In genomic region chr19:43599635-43600295, GRCh38 we compare ENCODE assay signal across 25 cellular contexts. TPM values are rescaled to one million over a fixed set of nuclear protein-coding genes. Genes with fewer than 3 reads are reported as not detected.
DNase-seq lines count a peak whose midpoint lies in the region; ATAC-seq and TF ChIP-seq lines count a peak whose summit lies in the region.
"Had no signal": no experiment of that assay in that cellular context is flagged by ENCODE, and none has a peak within 500 bp of the region (broad histone marks: within the 10 kb centered on the region; RNA-seq: fewer than 3 reads in every experiment).

No MANE protein-coding gene starts in this region.

- H3K36me3 ChIP-seq in HEK293 (ENCODE audit: control insufficient read depth in 2 of 2, insufficient read depth in 1 of 2, low read length in 2 of 2) (peaks cover 49 to 57% of the 10 kb centered on the region in 2 experiments), esophagus squamous epithelium (peaks cover 0 to 52% (median 9%) of the 10 kb centered on the region in 3 donors)
- H3K36me3 ChIP-seq: neural progenitor cell had no signal

- no peak for TF ChIP-seq POLR2A in esophagus squamous epithelium (IDR thresholded peaks at IDR 0.05)

- POLR2A ChIA-PET in activated CD8-positive, alpha-beta T cell treated with anti-CD3 and anti-CD28 coated beads for 36 hours (lab: Charles Lee): interaction anchor here (0.9 to 1.5 kb wide), 4 partner anchors 13 to 25 kb away, joined by 3 to 4 read pairs (median 3); partner anchors contain the start of genes PINLYP, SRRM5 and XRCC1
- POLR2A ChIA-PET in activated CD8-positive, alpha-beta T cell treated with anti-CD3 and anti-CD28 coated beads, Interleukin-2, amount 10 ng/mL, durations not matched to agents 7 days and 5 days (lab: Charles Lee): interaction anchor here (0.9 kb wide), 1 partner anchor 25 kb away, joined by 4 read pairs; the partner anchor contains the start of gene XRCC1
- POLR2A ChIA-PET in HEK293 (lab: Yijun Ruan, JAX): interaction anchor here (1.1 to 1.9 kb wide), 2 partner anchors 16 to 27 kb away, joined by 3 to 6 read pairs; no protein-coding TSS in a partner anchor

- no peak overlapping the region for H3K4me3 ChIP-seq in HEK293 (ENCODE audit: low read depth, low read length)
- no peak overlapping the region for H3K4me3 ChIP-seq in esophagus squamous epithelium
- H3K4me3 ChIP-seq: K562, mucosa of descending colon, neural progenitor cell, testis had no signal

- no peak overlapping the region for H3K27ac ChIP-seq in HEK293 (ENCODE audit: extremely low read depth, low read depth, low read length)
- no peak overlapping the region for H3K27ac ChIP-seq in esophagus squamous epithelium
- H3K27ac ChIP-seq: 22Rv1, neural progenitor cell, testis had no signal

- H3K27me3 Mint-ChIP-seq in activated CD8-positive, alpha-beta T cell treated with anti-CD3 and anti-CD28 coated beads for 36 hours: no peaks in the 10 kb centered on the region
- no peaks in the 10 kb centered on the region for H3K27me3 Mint-ChIP-seq in activated CD8-positive, alpha-beta T cell treated with anti-CD3 and anti-CD28 coated beads, Interleukin-2, amount 10 ng/mL, durations not matched to agents 7 days and 5 days (ENCODE audit: low read depth)
- peaks cover 9% of the 10 kb centered on the region for H3K27me3 Mint-ChIP-seq in brain
- no peaks in the 10 kb centered on the region for H3K27me3 Mint-ChIP-seq in osteocyte (ENCODE audit: unreplicated experiment)
- no peaks in the 10 kb centered on the region for H3K27me3 Mint-ChIP-seq in nephron progenitor cell (ENCODE audit: low read depth, poor library complexity)
- H3K27me3 Mint-ChIP-seq: B cell, progenitor cell of endocrine pancreas had no signal

- no peak for ATAC-seq in activated CD8-positive, alpha-beta T cell treated with anti-CD3 and anti-CD28 coated beads for 36 hours
- no peak for ATAC-seq in activated CD8-positive, alpha-beta T cell treated with anti-CD3 and anti-CD28 coated beads, Interleukin-2, amount 10 ng/mL, durations not matched to agents 7 days and 5 days
- ATAC-seq: esophagus mucosa, K562, mucosa of descending colon had no signal

- DNase-seq in activated CD8-positive, alpha-beta T cell treated with anti-CD3 and anti-CD28 coated beads for 36 hours: no peak
- DNase-seq in activated CD8-positive, alpha-beta T cell treated with anti-CD3 and anti-CD28 coated beads, Interleukin-2, amount 10 ng/mL, durations not matched to agents 7 days and 5 days: no peak
- DNase-seq in osteocyte (ENCODE audit: extremely low spot score, unreplicated experiment) (no peak), esophagus squamous epithelium (lab: John Stamatoyannopoulos, UW) (no peak), nephron progenitor cell (no peak)
- DNase-seq in activated CD8-positive, alpha-beta memory T cell treated with anti-CD3 and anti-CD28 coated beads for 24 hours: no peak
- DNase-seq: activated CD4-positive, alpha-beta T cell treated with anti-CD3 and anti-CD28 coated beads, Interleukin-2, amount 50 U/mL, for 4 hours; effector memory CD4-positive, alpha-beta T cell; hypothalamus; mucosa of descending colon; NCI-H146; NCI-H524 treated with DMSO at 0.1 percent for 48 hours; RPMI8226; SK-N-SH; testis had no signal

- intact Hi-C loops in activated CD8-positive, alpha-beta T cell treated with anti-CD3 and anti-CD28 coated beads for 36 hours (cut with micrococcal nuclease): loop anchor here (5.0 to 10.0 kb wide), 3 partner anchors 37 to 152 kb away; partner anchors contain the start of gene ZNF575
- intact Hi-C loops in esophagus squamous epithelium (cut with DNase I): loop anchor here (10.0 kb wide), 2 partner anchors 55 to 65 kb away; partner anchors contain the start of gene ZNF575

- no peaks in the 10 kb centered on the region for H3K27me3 ChIP-seq in esophagus squamous epithelium
- H3K27me3 ChIP-seq: neural progenitor cell, testis had no signal

- no peak overlapping the region for H3K4me3 Mint-ChIP-seq in activated CD8-positive, alpha-beta T cell treated with anti-CD3 and anti-CD28 coated beads for 36 hours
- H3K4me3 Mint-ChIP-seq in activated CD8-positive, alpha-beta T cell treated with anti-CD3 and anti-CD28 coated beads, Interleukin-2, amount 10 ng/mL, durations not matched to agents 7 days and 5 days: no peak overlapping the region
- H3K4me3 Mint-ChIP-seq in brain (peak overlapping the region in 1 of 5 experiments; percentile 53), osteocyte (ENCODE audit: unreplicated experiment) (no peak overlapping the region), nephron progenitor cell (no peak overlapping the region)
- H3K4me3 Mint-ChIP-seq: B cell, neural progenitor cell had no signal

- no peak for TF ChIP-seq CTCF in activated CD8-positive, alpha-beta T cell treated with anti-CD3 and anti-CD28 coated beads for 36 hours (IDR thresholded peaks at IDR 0.05)
- TF ChIP-seq CTCF in HEK293 (tag by site-specific recombination; IDR thresholded peaks at IDR 0.05) (peak; percentile 44), brain (conservative IDR thresholded peaks at IDR 0.05) (peak in 1 of 2 experiments; percentile 12), osteocyte (IDR thresholded peaks at IDR 0.05) (peak; percentile 5), esophagus squamous epithelium (IDR thresholded peaks at IDR 0.05) (no peak), nephron progenitor cell (IDR thresholded peaks at IDR 0.05) (no peak)

- H3K4me1 Mint-ChIP-seq in activated CD8-positive, alpha-beta T cell treated with anti-CD3 and anti-CD28 coated beads for 36 hours (ENCODE audit: low read depth): peaks cover 18% of the 10 kb centered on the region
- peaks cover 33% of the 10 kb centered on the region for H3K4me1 Mint-ChIP-seq in activated CD8-positive, alpha-beta T cell treated with anti-CD3 and anti-CD28 coated beads, Interleukin-2, amount 10 ng/mL, durations not matched to agents 7 days and 5 days (ENCODE audit: low read depth)
- H3K4me1 Mint-ChIP-seq in brain (peaks cover 29% of the 10 kb centered on the region), osteocyte (ENCODE audit: unreplicated experiment) (peaks cover 19% of the 10 kb centered on the region), nephron progenitor cell (peaks cover 25% of the 10 kb centered on the region)

- CTCF ChIA-PET in activated CD8-positive, alpha-beta T cell treated with anti-CD3 and anti-CD28 coated beads for 36 hours (lab: Charles Lee): interaction anchor here (1.9 kb wide), 1 partner anchor 44 kb away, joined by 9 read pairs; no protein-coding TSS in a partner anchor
- CTCF ChIA-PET in activated CD8-positive, alpha-beta T cell treated with anti-CD3 and anti-CD28 coated beads, Interleukin-2, amount 10 ng/mL, durations not matched to agents 7 days and 5 days (lab: Charles Lee): interaction anchor here (1.5 kb wide), 1 partner anchor 45 kb away, joined by 10 read pairs; no protein-coding TSS in a partner anchor
- CTCF ChIA-PET in HEK293 (lab: Yijun Ruan, JAX): interaction anchor here (0.7 to 1.4 kb wide), 5 partner anchors 45 to 167 kb away, joined by 3 to 9 read pairs (median 4); no protein-coding TSS in a partner anchor

- no peaks in the 10 kb centered on the region for H3K9me3 Mint-ChIP-seq in activated CD8-positive, alpha-beta T cell treated with anti-CD3 and anti-CD28 coated beads for 36 hours
- H3K9me3 Mint-ChIP-seq in activated CD8-positive, alpha-beta T cell treated with anti-CD3 and anti-CD28 coated beads, Interleukin-2, amount 10 ng/mL, durations not matched to agents 7 days and 5 days (ENCODE audit: insufficient read depth): no peaks in the 10 kb centered on the region
- H3K9me3 Mint-ChIP-seq in brain (peaks cover 0 to 4% (median 1%) of the 10 kb centered on the region in 5 experiments), osteocyte (ENCODE audit: unreplicated experiment) (no peaks in the 10 kb centered on the region), nephron progenitor cell (no peaks in the 10 kb centered on the region)
- H3K9me3 Mint-ChIP-seq: neural progenitor cell had no signal

- peak overlapping the region; percentile 42 for H3K27ac Mint-ChIP-seq in activated CD8-positive, alpha-beta T cell treated with anti-CD3 and anti-CD28 coated beads for 36 hours
- H3K27ac Mint-ChIP-seq in activated CD8-positive, alpha-beta T cell treated with anti-CD3 and anti-CD28 coated beads, Interleukin-2, amount 10 ng/mL, durations not matched to agents 7 days and 5 days: no peak overlapping the region
- H3K27ac Mint-ChIP-seq in brain (peak overlapping the region; percentile 27 to 69 (median 35)), osteocyte (ENCODE audit: unreplicated experiment) (no peak overlapping the region), nephron progenitor cell (no peak overlapping the region)
- H3K27ac Mint-ChIP-seq: B cell, neural progenitor cell had no signal

- 66 to 72% methylated on average over 4 of the region's 4 CpGs for WGBS in esophagus squamous epithelium, 2 donors

- H3K36me3 Mint-ChIP-seq in activated CD8-positive, alpha-beta T cell treated with anti-CD3 and anti-CD28 coated beads for 36 hours (ENCODE audit: low read depth): peaks cover 10% of the 10 kb centered on the region
- H3K36me3 Mint-ChIP-seq in activated CD8-positive, alpha-beta T cell treated with anti-CD3 and anti-CD28 coated beads, Interleukin-2, amount 10 ng/mL, durations not matched to agents 7 days and 5 days (ENCODE audit: low read depth): peaks cover 22% of the 10 kb centered on the region
- H3K36me3 Mint-ChIP-seq in brain (peaks cover 5% of the 10 kb centered on the region), osteocyte (ENCODE audit: unreplicated experiment) (peaks cover 5% of the 10 kb centered on the region), nephron progenitor cell (ENCODE audit: low read depth) (peaks cover 11% of the 10 kb centered on the region)

- H3K9me3 ChIP-seq in HEK293 (ENCODE audit: control insufficient read depth, insufficient read depth, low read depth, low read length): no peaks in the 10 kb centered on the region
- H3K9me3 ChIP-seq in esophagus squamous epithelium: no peaks in the 10 kb centered on the region
- H3K9me3 ChIP-seq: mucosa of descending colon, SK-N-SH, testis had no signal

- peaks cover 19% of the 10 kb centered on the region for H3K4me1 ChIP-seq in HEK293 (ENCODE audit: control insufficient read depth, insufficient read depth, low read length)
- peaks cover 16 to 35% (median 22%) of the 10 kb centered on the region in 3 donors for H3K4me1 ChIP-seq in esophagus squamous epithelium
- H3K4me1 ChIP-seq: neural progenitor cell had no signal

RNA-seq across cellular contexts. Expression of gene ZNF576, which starts 3.4 kb away (rescaled TPM):
- 10 to 100 TPM in 1 of 2 experiments, 1 to 10 TPM in 1; 8.8 to 12.2 TPM for total RNA-seq in activated CD8-positive, alpha-beta T cell treated with anti-CD3 and anti-CD28 coated beads for 36 hours
- total RNA-seq in activated CD8-positive, alpha-beta T cell treated with anti-CD3 and anti-CD28 coated beads, Interleukin-2, amount 10 ng/mL, durations not matched to agents 7 days and 5 days: 10 to 100 TPM; 14.1 to 17.3 TPM
- 17.1 TPM for polyA plus RNA-seq in brain (ENCODE audit: insufficient read depth, low read depth, low replicate concordance)
- 13.2 and 16.2 TPM in 2 replicates for total RNA-seq in osteocyte
- 10 to 100 TPM in 2 of 4 donors, 1 to 10 TPM in 2; 4.2 to 16.8 (median 10.0) TPM for total RNA-seq in esophagus squamous epithelium

RNA-seq across cellular contexts. Expression of gene IRGQ, which starts 3.8 kb away (rescaled TPM):
- total RNA-seq in activated CD8-positive, alpha-beta T cell treated with anti-CD3 and anti-CD28 coated beads for 36 hours: 10 to 100 TPM; 17.1 to 17.9 TPM
- total RNA-seq in activated CD8-positive, alpha-beta T cell treated with anti-CD3 and anti-CD28 coated beads, Interleukin-2, amount 10 ng/mL, durations not matched to agents 7 days and 5 days: 10 to 100 TPM; 11.2 to 14.0 TPM
- polyA plus RNA-seq in brain (ENCODE audit: insufficient read depth, low read depth, low replicate concordance): 7.8 TPM
- 40.9 and 45.9 TPM in 2 replicates for total RNA-seq in osteocyte
- total RNA-seq in esophagus squamous epithelium: 10 to 100 TPM in 3 of 4 donors, 1 to 10 TPM in 1; 9.6 to 18.4 (median 15.1) TPM

RNA-seq across cellular contexts. Expression of gene SRRM5, which starts 12.1 kb away (rescaled TPM):
- under 1 TPM; 0.41 to 0.54 TPM for total RNA-seq in activated CD8-positive, alpha-beta T cell treated with anti-CD3 and anti-CD28 coated beads for 36 hours
- total RNA-seq in activated CD8-positive, alpha-beta T cell treated with anti-CD3 and anti-CD28 coated beads, Interleukin-2, amount 10 ng/mL, durations not matched to agents 7 days and 5 days: under 1 TPM; 0.71 to 0.73 TPM
- polyA plus RNA-seq in brain (ENCODE audit: insufficient read depth, low read depth, low replicate concordance): not detected
- total RNA-seq in osteocyte (0.24 and 0.35 TPM in 2 replicates), esophagus squamous epithelium (under 1 TPM in 1 of 4 donors, not detected in 3; 0.38 TPM)
- total RNA-seq: frontal cortex, H4 had no signal

RNA-seq across cellular contexts. Expression of gene ZNF428, which starts 19.7 kb away (rescaled TPM):
- total RNA-seq in activated CD8-positive, alpha-beta T cell treated with anti-CD3 and anti-CD28 coated beads for 36 hours: 10 to 100 TPM; 12.3 to 13.4 TPM
- total RNA-seq in activated CD8-positive, alpha-beta T cell treated with anti-CD3 and anti-CD28 coated beads, Interleukin-2, amount 10 ng/mL, durations not matched to agents 7 days and 5 days: 10 to 100 TPM; 29.9 to 31.5 TPM
- polyA plus RNA-seq in brain (ENCODE audit: insufficient read depth, low read depth, low replicate concordance): 185 TPM
- total RNA-seq in osteocyte (64.0 and 74.1 TPM in 2 replicates), esophagus squamous epithelium (10 to 100 TPM in 2 of 4 donors, 1 to 10 TPM in 2; 7.9 to 19.3 (median 11.8) TPM)

RNA-seq across cellular contexts. Expression of gene PINLYP, which starts 24.2 kb away (rescaled TPM):
- total RNA-seq in activated CD8-positive, alpha-beta T cell treated with anti-CD3 and anti-CD28 coated beads for 36 hours: 10 to 100 TPM in 1 of 2 experiments, 1 to 10 TPM in 1; 9.7 to 12.3 TPM
- 1 to 10 TPM; 7.4 to 8.9 TPM for total RNA-seq in activated CD8-positive, alpha-beta T cell treated with anti-CD3 and anti-CD28 coated beads, Interleukin-2, amount 10 ng/mL, durations not matched to agents 7 days and 5 days
- 22.6 TPM for polyA plus RNA-seq in brain (ENCODE audit: insufficient read depth, low read depth, low replicate concordance)
- 0.91 and 1.2 TPM in 2 replicates for total RNA-seq in osteocyte
- 10 to 100 TPM in 2 of 4 donors, 1 to 10 TPM in 2; 1.9 to 23.3 (median 9.3) TPM for total RNA-seq in esophagus squamous epithelium
- total RNA-seq: H4 had no signal

Comparison
In these comparisons a context has a peak if more than half of its experiments do, and no peak if none do; other contexts are left out.
1. H3K27ac Mint-ChIP-seq: peak in activated CD8-positive, alpha-beta T cell treated with anti-CD3 and anti-CD28 coated beads for 36 hours (single experiment) and brain (5 of 5); none in activated CD8-positive, alpha-beta T cell treated with anti-CD3 and anti-CD28 coated beads, Interleukin-2, amount 10 ng/mL, durations not matched to agents 7 days and 5 days (single experiment), osteocyte (single experiment) and nephron progenitor cell (single experiment).
2. CTCF ChIP-seq: peak in HEK293 (single experiment) and osteocyte (single experiment); none in activated CD8-positive, alpha-beta T cell treated with anti-CD3 and anti-CD28 coated beads for 36 hours (single experiment), esophagus squamous epithelium (0 of 6) and nephron progenitor cell (single experiment).